Comparison of ENCODE assay signal across 1 cellular context in genomic region chr1:1616838-1617237, GRCh38.
TF ChIP-seq lines count a peak whose summit lies in the region.

No MANE protein-coding gene starts in this region.

TF ChIP-seq in GM23338, 12 proteins besides CTCF, POLR2A, EP300 and RAD21 (continued from another document):
- TF ChIP-seq ZNF462 (CRISPR knock-in tag; IDR thresholded peaks at IDR 0.05) (no peak), EZH2phosphoT487 (IDR thresholded peaks at IDR 0.05; ENCODE audit: unreplicated experiment) (no peak), CREB1 (CRISPR knock-in tag; IDR thresholded peaks at IDR 0.05; ENCODE audit: low read depth) (no peak), POLR2AphosphoS5 (IDR thresholded peaks at IDR 0.05; ENCODE audit: low read depth) (no peak), STAT1 (IDR thresholded peaks at IDR 0.05; ENCODE audit: unreplicated experiment) (no peak), JUNB (IDR thresholded peaks at IDR 0.05; ENCODE audit: unreplicated experiment) (no peak), ZNF331 (CRISPR knock-in tag; IDR thresholded peaks at IDR 0.05; ENCODE audit: low read depth) (no peak), ZNF114 (CRISPR knock-in tag; IDR thresholded peaks at IDR 0.05) (no peak)
- TF ChIP-seq, protein P1, sequence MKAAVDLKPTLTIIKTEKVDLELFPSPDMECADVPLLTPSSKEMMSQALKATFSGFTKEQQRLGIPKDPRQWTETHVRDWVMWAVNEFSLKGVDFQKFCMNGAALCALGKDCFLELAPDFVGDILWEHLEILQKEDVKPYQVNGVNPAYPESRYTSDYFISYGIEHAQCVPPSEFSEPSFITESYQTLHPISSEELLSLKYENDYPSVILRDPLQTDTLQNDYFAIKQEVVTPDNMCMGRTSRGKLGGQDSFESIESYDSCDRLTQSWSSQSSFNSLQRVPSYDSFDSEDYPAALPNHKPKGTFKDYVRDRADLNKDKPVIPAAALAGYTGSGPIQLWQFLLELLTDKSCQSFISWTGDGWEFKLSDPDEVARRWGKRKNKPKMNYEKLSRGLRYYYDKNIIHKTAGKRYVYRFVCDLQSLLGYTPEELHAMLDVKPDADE (IDR thresholded peaks at IDR 0.05), result no peak
- TF ChIP-seq, protein P2, sequence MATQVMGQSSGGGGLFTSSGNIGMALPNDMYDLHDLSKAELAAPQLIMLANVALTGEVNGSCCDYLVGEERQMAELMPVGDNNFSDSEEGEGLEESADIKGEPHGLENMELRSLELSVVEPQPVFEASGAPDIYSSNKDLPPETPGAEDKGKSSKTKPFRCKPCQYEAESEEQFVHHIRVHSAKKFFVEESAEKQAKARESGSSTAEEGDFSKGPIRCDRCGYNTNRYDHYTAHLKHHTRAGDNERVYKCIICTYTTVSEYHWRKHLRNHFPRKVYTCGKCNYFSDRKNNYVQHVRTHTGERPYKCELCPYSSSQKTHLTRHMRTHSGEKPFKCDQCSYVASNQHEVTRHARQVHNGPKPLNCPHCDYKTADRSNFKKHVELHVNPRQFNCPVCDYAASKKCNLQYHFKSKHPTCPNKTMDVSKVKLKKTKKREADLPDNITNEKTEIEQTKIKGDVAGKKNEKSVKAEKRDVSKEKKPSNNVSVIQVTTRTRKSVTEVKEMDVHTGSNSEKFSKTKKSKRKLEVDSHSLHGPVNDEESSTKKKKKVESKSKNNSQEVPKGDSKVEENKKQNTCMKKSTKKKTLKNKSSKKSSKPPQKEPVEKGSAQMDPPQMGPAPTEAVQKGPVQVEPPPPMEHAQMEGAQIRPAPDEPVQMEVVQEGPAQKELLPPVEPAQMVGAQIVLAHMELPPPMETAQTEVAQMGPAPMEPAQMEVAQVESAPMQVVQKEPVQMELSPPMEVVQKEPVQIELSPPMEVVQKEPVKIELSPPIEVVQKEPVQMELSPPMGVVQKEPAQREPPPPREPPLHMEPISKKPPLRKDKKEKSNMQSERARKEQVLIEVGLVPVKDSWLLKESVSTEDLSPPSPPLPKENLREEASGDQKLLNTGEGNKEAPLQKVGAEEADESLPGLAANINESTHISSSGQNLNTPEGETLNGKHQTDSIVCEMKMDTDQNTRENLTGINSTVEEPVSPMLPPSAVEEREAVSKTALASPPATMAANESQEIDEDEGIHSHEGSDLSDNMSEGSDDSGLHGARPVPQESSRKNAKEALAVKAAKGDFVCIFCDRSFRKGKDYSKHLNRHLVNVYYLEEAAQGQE (IDR thresholded peaks at IDR 0.05; ENCODE audit: unreplicated experiment), result no peak
TF ChIP-seq in GM23338: peak in this region for 0.
